ENCODE assay signal across 8 cellular contexts in the genomic region with DNA sequence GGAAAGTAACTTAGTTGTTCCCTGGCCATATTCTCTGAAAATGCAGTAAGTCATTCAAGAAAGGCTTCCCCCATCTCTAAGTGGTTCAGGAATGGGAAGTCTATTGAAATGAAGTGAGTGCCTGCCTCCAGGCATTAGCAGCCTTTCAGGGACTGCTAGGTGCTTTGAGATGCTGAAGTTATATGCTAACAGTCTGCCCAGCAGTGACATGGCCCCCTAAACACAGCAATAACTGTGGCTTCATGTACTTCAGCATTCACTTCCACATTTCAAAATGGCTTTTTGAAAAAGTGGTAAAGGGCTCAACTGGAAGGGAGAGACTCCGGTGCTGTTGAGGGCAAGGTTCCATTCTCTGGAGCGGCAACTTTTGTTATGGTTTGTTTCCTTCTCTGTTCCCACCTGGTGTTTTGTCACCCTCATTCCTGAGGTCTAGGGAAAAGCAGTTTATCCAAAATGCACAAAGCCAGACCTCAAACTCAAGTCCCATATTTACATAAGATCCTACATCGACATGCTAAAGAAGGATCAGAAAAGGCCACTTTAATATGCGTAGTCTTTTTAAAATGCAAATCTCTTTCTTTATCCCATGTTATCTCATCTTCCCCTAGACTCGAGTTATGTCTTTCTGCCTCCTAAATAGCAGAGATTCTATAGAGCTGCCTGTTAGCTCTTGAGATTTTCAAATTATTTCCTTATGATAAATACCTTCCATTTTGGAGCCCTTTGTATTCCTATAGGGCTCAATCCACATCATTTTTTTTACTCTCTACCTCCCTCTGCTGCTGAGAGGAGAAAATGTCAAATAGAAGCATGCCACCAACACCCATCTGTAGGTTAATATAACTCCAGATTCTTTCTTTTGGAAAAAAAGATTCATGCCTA. TPM values are rescaled to one million over a fixed set of nuclear protein-coding genes. Genes with fewer than 3 reads are reported as not detected.
DNase-seq lines count a peak whose midpoint lies in the region; ATAC-seq, FAIRE-seq and TF ChIP-seq lines count a peak whose summit lies in the region.

No MANE protein-coding gene starts in this region.

- H4K20me1 ChIP-seq in OCI-LY3 (ENCODE audit: insufficient read depth, low read length): no peaks in the 10 kb centered on the region
- no peaks in the 10 kb centered on the region for H4K20me1 ChIP-seq in HepG2 (ENCODE audit: insufficient read depth, low read length)

- 76% methylated on average over 5 of the region's 5 CpGs for WGBS in HepG2 (ENCODE audit: low lambda C conversion rate)

- in situ Hi-C loops in HepG2 (cut with HindIII; ENCODE audit: extremely low pct_ligation_motif_present, low pct_unique_long_range_greater_than_20kb): loop anchor here (5.0 kb wide), 1 partner anchor 111 kb away; no protein-coding TSS in a partner anchor

- H3K9ac ChIP-seq in OCI-LY3 (ENCODE audit: low read length): no peak overlapping the region
- H3K9ac ChIP-seq in HepG2 (ENCODE audit: insufficient read depth, low read depth, low read length): no peak overlapping the region

- TF ChIP-seq EP300 in HepG2 (IDR thresholded peaks at IDR 0.05; ENCODE audit: low read depth in 2 of 2, low read length in 2 of 2) (no peak), HepG2 (CRISPR knock-in tag; IDR thresholded peaks at IDR 0.05; ENCODE audit: borderline replicate concordance) (no peak)

- H3K4me3 ChIP-seq in OCI-LY3 (ENCODE audit: low read length) (no peak overlapping the region), HepG2 (replicated peaks in 1 of 3; ENCODE audit: insufficient read depth in 1 of 3, low read depth in 2 of 3, low read length in 3 of 3) (no peak overlapping the region)

- H3K9me3 ChIP-seq in OCI-LY3 (ENCODE audit: insufficient read depth, low read length) (no peaks in the 10 kb centered on the region), HepG2 (ENCODE audit: low read length) (no peaks in the 10 kb centered on the region)

- H3K4me1 ChIP-seq in OCI-LY3 (ENCODE audit: low read length): peaks cover 8% of the 10 kb centered on the region
- peaks cover under 1% of the 10 kb centered on the region for H3K4me1 ChIP-seq in HepG2 (ENCODE audit: insufficient read depth, low read length)

- intact Hi-C loops in HepG2 (cut with micrococcal nuclease; ENCODE audit: unreplicated experiment): loop anchor here (1.0 kb wide), 2 partner anchors 78 to 115 kb away; no protein-coding TSS in a partner anchor

- H3K27ac ChIP-seq in OCI-LY3 (ENCODE audit: low read length): no peak overlapping the region
- no peak overlapping the region for H3K27ac ChIP-seq in HepG2 (ENCODE audit: extremely low read length, insufficient read depth, low read length)

- DNase-seq in NCI-H748 (lab: John Stamatoyannopoulos, UW; ENCODE audit: unreplicated experiment) (peak; percentile 16), NCI-H748 treated with DMSO at 0.1 percent for 48 hours (lab: John Stamatoyannopoulos, UW) (no peak), HTR-8/SVneo (ENCODE audit: insufficient read length, low spot score) (peak; percentile 14), HepG2 (ENCODE audit: low spot score) (peak; percentile 39)
- DNase-seq in central memory CD8-positive, alpha-beta T cell (ENCODE audit: low spot score in 2 of 2): no peak
- no peak for DNase-seq in activated naive CD4-positive, alpha-beta T cell treated with anti-CD3 and anti-CD28 coated beads, Interleukin-2, amount 50 U/mL, for 72 hours (ENCODE audit: low spot score in 2 of 2)

- TF ChIP-seq CTCF in OCI-LY3 (IDR thresholded peaks at IDR 0.05; ENCODE audit: low read depth, low read length): peak; percentile 63
- peak; percentile 64 for TF ChIP-seq CTCF in HepG2 (CRISPR knock-in tag; IDR thresholded peaks at IDR 0.05)

- no TSS peak for BruUV-seq in HepG2 (replicated peaks; lab: Mats Ljungman, UMichigan)

- peak; percentile 46; the same call in 1 of the 2 replicates for TF ChIP-seq RAD21 in HepG2 (CRISPR knock-in tag; IDR thresholded peaks at IDR 0.05)

- H3K27me3 Mint-ChIP-seq in central memory CD8-positive, alpha-beta T cell: no peaks in the 10 kb centered on the region

- peaks cover 24% of the 10 kb centered on the region for H3K4me1 Mint-ChIP-seq in central memory CD8-positive, alpha-beta T cell

- H3K79me2 ChIP-seq in OCI-LY3 (ENCODE audit: low read length) (no peaks in the 10 kb centered on the region), HepG2 (ENCODE audit: insufficient read depth, low read length) (no peaks in the 10 kb centered on the region)

- no peak overlapping the region for H2AFZ ChIP-seq in OCI-LY3 (ENCODE audit: low read depth, low read length)
- H2AFZ ChIP-seq in HepG2 (ENCODE audit: low read length): no peak overlapping the region

- H3K4me2 ChIP-seq in OCI-LY3 (ENCODE audit: low read length) (no peak overlapping the region), HepG2 (ENCODE audit: low read depth, low read length) (no peak overlapping the region)

- POLR2A ChIA-PET in HepG2 (lab: Yijun Ruan, JAX): no interaction called here

- peak overlapping the region; percentile 8 for H3K27ac Mint-ChIP-seq in central memory CD8-positive, alpha-beta T cell (ENCODE audit: low read depth)
- peak overlapping the region in 1 of 2 donors; percentile 33 for H3K27ac Mint-ChIP-seq in activated naive CD4-positive, alpha-beta T cell treated with anti-CD3 and anti-CD28 coated beads, Interleukin-2, amount 50 U/mL, for 72 hours

- TF ChIP-seq POLR2A in HepG2 (IDR thresholded peaks at IDR 0.05; ENCODE audit: insufficient read depth in 1 of 2, low read depth in 2 of 2, low read length in 2 of 2): no peak

- FAIRE-seq in HTR-8/SVneo (lab: Jason Lieb, UNC): no peak
- FAIRE-seq in HepG2 (lab: Jason Lieb, UNC): peak; percentile 30

- no peaks in the 10 kb centered on the region for H3K36me3 Mint-ChIP-seq in central memory CD8-positive, alpha-beta T cell (ENCODE audit: insufficient read depth)
- H3K36me3 Mint-ChIP-seq in activated naive CD4-positive, alpha-beta T cell treated with anti-CD3 and anti-CD28 coated beads, Interleukin-2, amount 50 U/mL, for 72 hours: peaks cover 0 to 2% of the 10 kb centered on the region in 2 donors

- CTCF ChIA-PET in HepG2 (lab: Yijun Ruan, JAX; ENCODE audit: low intra/inter-chr PET ratio, low total read pairs): interaction anchor here (0.6 to 2.5 kb wide), 3 partner anchors 76 to 115 kb away, joined by 4 to 34 read pairs (median 17); no protein-coding TSS in a partner anchor

- no peaks in the 10 kb centered on the region for H3K27me3 ChIP-seq in OCI-LY3 (ENCODE audit: low read depth, low read length)
- H3K27me3 ChIP-seq in HepG2 (ENCODE audit: control insufficient read depth in 1 of 2, insufficient read depth in 2 of 2, low read length in 2 of 2): no peaks in the 10 kb centered on the region

- H3K4me3 Mint-ChIP-seq in central memory CD8-positive, alpha-beta T cell: no peak overlapping the region

- ATAC-seq in central memory CD8-positive, alpha-beta T cell (replicated peaks; ENCODE audit: extremely low read depth, poor library complexity, severe bottlenecking): no peak
- peak; percentile 89 for ATAC-seq in HepG2
- no peak for ATAC-seq in HG03439 (IDR thresholded peaks at IDR 0.05; ENCODE audit: unreplicated experiment)
- ATAC-seq in activated naive CD4-positive, alpha-beta T cell treated with anti-CD3 and anti-CD28 coated beads, Interleukin-2, amount 50 U/mL, for 72 hours: no peak

- no peaks in the 10 kb centered on the region for H3K9me3 Mint-ChIP-seq in central memory CD8-positive, alpha-beta T cell
- H3K9me3 Mint-ChIP-seq in activated naive CD4-positive, alpha-beta T cell treated with anti-CD3 and anti-CD28 coated beads, Interleukin-2, amount 50 U/mL, for 72 hours: no peaks in the 10 kb centered on the region

- no peaks in the 10 kb centered on the region for H3K36me3 ChIP-seq in OCI-LY3 (replicated peaks; ENCODE audit: low read depth, low read length)
- H3K36me3 ChIP-seq in HepG2 (replicated peaks in 1 of 2; ENCODE audit: control insufficient read depth in 1 of 2, insufficient read depth in 2 of 2, low read length in 2 of 2): no peaks in the 10 kb centered on the region

TF ChIP-seq in HepG2, 621 proteins besides CTCF, POLR2A, EP300 and RAD21 (continues in another document):
- TF ChIP-seq SMC3 (IDR thresholded peaks at IDR 0.05; ENCODE audit: low read length): peak; percentile 87
- TF ChIP-seq EEA1 (CRISPR knock-in tag; IDR thresholded peaks at IDR 0.05; ENCODE audit: borderline replicate concordance): no peak

RNA-seq across cellular contexts. Expression of gene LRRC8C, which starts 34.2 kb away (rescaled TPM):
- total RNA-seq in HepG2 (2016; rRNA removed; fragmentation: Illumina TruSeq; extraction: Trizol): 0.22 TPM in 2 replicates
- total RNA-seq in HepG2 (2016; cell fraction: cytosol; rRNA removed; fragmentation: Illumina TruSeq; extraction: Trizol; ENCODE audit: low read depth): under 0.01 and 0.10 TPM in 2 replicates
- 0.22 and 0.24 TPM in 2 replicates for total RNA-seq in HepG2 (2016; cell fraction: insoluble cytoplasmic fraction; rRNA removed; fragmentation: Illumina TruSeq; extraction: Trizol)
- 0.12 and 0.14 TPM in 2 replicates for total RNA-seq in HepG2 (2016; cell fraction: membrane; rRNA removed; fragmentation: Illumina TruSeq; extraction: Trizol)
- 0.25 and 0.47 TPM in 2 replicates for total RNA-seq in HepG2 (2016; cell fraction: nucleus; rRNA removed; fragmentation: Illumina TruSeq; extraction: Trizol)
- polyA plus RNA-seq in HepG2 (2011; rRNA removed): 0.25 and 0.32 TPM in 2 replicates
- 0.13 and 0.22 TPM in 2 replicates for polyA plus RNA-seq in HepG2 (2011; cell fraction: cytosol; rRNA removed)
- polyA plus RNA-seq in HepG2 (2011; cell fraction: nucleus; rRNA removed): 0.21 and 0.26 TPM in 2 replicates
- polyA plus RNA-seq in HepG2 (2012): 0.19 and 0.28 TPM in 2 replicates
- 0.01 and 0.02 TPM in 2 replicates for polyA plus RNA-seq in HepG2 (2016; cell fraction: cytosol; fragmentation: Illumina TruSeq; extraction: Trizol; ENCODE audit: low read depth)
- polyA plus RNA-seq in HepG2 (2016; cell fraction: insoluble cytoplasmic fraction; fragmentation: Illumina TruSeq; extraction: Trizol; ENCODE audit: low read depth): 0.21 and 0.28 TPM in 2 replicates
- 0.03 TPM in 2 replicates for polyA plus RNA-seq in HepG2 (2016; cell fraction: membrane; fragmentation: Illumina TruSeq; extraction: Trizol; ENCODE audit: low read depth)
- polyA plus RNA-seq in HepG2 (2016; cell fraction: nucleus; fragmentation: Illumina TruSeq; extraction: Trizol; ENCODE audit: insufficient read depth, low read depth): 0.31 and 0.49 TPM in 2 replicates
- 0.36 and 3.1 TPM in 2 replicates for polyA minus RNA-seq in HepG2 (2011; rRNA and poly(A)+ RNA removed; ENCODE audit: low replicate concordance)
- polyA minus RNA-seq in HepG2 (2011; cell fraction: cytosol; rRNA and poly(A)+ RNA removed): 0.10 and 0.18 TPM in 2 replicates
- 0.64 and 0.99 TPM in 2 replicates for polyA minus RNA-seq in HepG2 (2011; cell fraction: nucleus; rRNA and poly(A)+ RNA removed)
- total RNA-seq in activated naive CD4-positive, alpha-beta T cell treated with anti-CD3 and anti-CD28 coated beads, Interleukin-2, amount 50 U/mL, for 72 hours: 10 to 100 TPM; 27.0 to 31.7 TPM

Comparison
In these comparisons a context has a peak if more than half of its experiments do, and no peak if none do; other contexts are left out.
1. DNase-seq: peak in NCI-H748 (single experiment), HTR-8/SVneo (single experiment) and HepG2 (single experiment); none in NCI-H748 treated with DMSO at 0.1 percent for 48 hours (single experiment), central memory CD8-positive, alpha-beta T cell (0 of 2) and activated naive CD4-positive, alpha-beta T cell treated with anti-CD3 and anti-CD28 coated beads, Interleukin-2, amount 50 U/mL, for 72 hours (0 of 2).
2. RNA of gene LRRC8C, which starts 34.2 kb away (total RNA-seq): 27.0 to 31.7 TPM in activated naive CD4-positive, alpha-beta T cell treated with anti-CD3 and anti-CD28 coated beads, Interleukin-2, amount 50 U/mL, for 72 hours; under 0.01 to 0.47 TPM in HepG2; every median in the first group is over 10 times any median in the second.